23 cellular contexts compared by ENCODE assay signal in genomic region chr3:194243172-194243861, GRCh38.
DNase-seq lines count a peak whose midpoint lies in the region; ATAC-seq, FAIRE-seq and TF ChIP-seq lines count a peak whose summit lies in the region.
"Had no signal": no experiment of that assay in that cellular context is flagged by ENCODE, and none has a peak within 500 bp of the region (broad histone marks: within the 10 kb centered on the region; RNA-seq: fewer than 3 reads in every experiment).

No MANE protein-coding gene starts in this region.

- intact Hi-C loops in K562 (cut with micrococcal nuclease), result no loop called here

- no peak overlapping the region for H3K4me2 ChIP-seq in K562 (ENCODE audit: insufficient read depth, low read length)
- H3K4me2 ChIP-seq in hepatocyte, result no peak overlapping the region

- no peak for TF ChIP-seq CTCF in LNCaP clone FGC (IDR thresholded peaks at IDR 0.05; ENCODE audit: control insufficient read depth, extremely low read depth, insufficient read depth)
- TF ChIP-seq CTCF in K562 (IDR thresholded peaks at IDR 0.05 in 2 of 3, conservative IDR thresholded peaks at IDR 0.05 in 1 of 3; ENCODE audit: insufficient read depth in 2 of 3, low read depth in 1 of 3, low read length in 3 of 3), result no peak
- TF ChIP-seq CTCF in hepatocyte (IDR thresholded peaks at IDR 0.05; ENCODE audit: poor library complexity), result no peak

- ATAC-seq in K562, result no peak
- ATAC-seq: CD8-positive, alpha-beta T cell; GM12878 had no signal

- no peak for TF ChIP-seq RAD21 in K562 (CRISPR knock-in tag; conservative IDR thresholded peaks at IDR 0.05 in 1 of 2, IDR thresholded peaks at IDR 0.05 in 1 of 2)

- H3K9me1 ChIP-seq in K562 (ENCODE audit: control insufficient read depth, insufficient read depth, low read length), result no peaks in the 10 kb centered on the region

- no peak for TF ChIP-seq EP300 in K562 (IDR thresholded peaks at IDR 0.05; ENCODE audit: low read length)

- H3K27ac ChIP-seq in K562 (ENCODE audit: extremely low read depth, low read depth, low read length), result no peak overlapping the region
- H3K27ac ChIP-seq in hepatocyte, result peak overlapping the region; percentile 13
- H3K27ac ChIP-seq: 22Rv1 had no signal

- FAIRE-seq in K562 (lab: Jason Lieb, UNC), result no peak
- FAIRE-seq: A204.1, D721Med, GM12878, H54 had no signal

- H3K79me2 ChIP-seq in K562 (ENCODE audit: control insufficient read depth, insufficient read depth, low read length) (no peaks in the 10 kb centered on the region), hepatocyte (no peaks in the 10 kb centered on the region)

- H3K9ac ChIP-seq in K562 (ENCODE audit: insufficient read depth in 1 of 2, low read depth in 2 of 2, low read length in 2 of 2), result no peak overlapping the region

- H4K20me1 ChIP-seq in K562 (replicated peaks; ENCODE audit: control insufficient read depth, insufficient read depth, low read length) (no peaks in the 10 kb centered on the region), hepatocyte (ENCODE audit: insufficient read depth, poor library complexity, severe bottlenecking) (no peaks in the 10 kb centered on the region)

- H2AFZ ChIP-seq in K562 (ENCODE audit: low read depth, low read length) (no peak overlapping the region), hepatocyte (no peak overlapping the region)

- no peaks in the 10 kb centered on the region for H3K36me3 ChIP-seq in K562 (ENCODE audit: control insufficient read depth, insufficient read depth, low read length)
- H3K36me3 ChIP-seq in hepatocyte (replicated peaks; ENCODE audit: insufficient read depth, low read depth), result no peaks in the 10 kb centered on the region
- H3K36me3 ChIP-seq: HAP-1 had no signal

- H3K4me3 ChIP-seq in LNCaP clone FGC (ENCODE audit: low read depth, low read length) (no peak overlapping the region), K562 (no peak overlapping the region), hepatocyte (no peak overlapping the region)
- H3K4me3 ChIP-seq: GM12878, HAP-1 had no signal

- H3K9me2 ChIP-seq in hepatocyte (replicated peaks; ENCODE audit: insufficient read depth), result no peaks in the 10 kb centered on the region

- CTCF ChIA-PET in K562 (lab: Yijun Ruan, JAX; ENCODE audit: low intra/inter-chr PET ratio), result no interaction called here

- no peaks in the 10 kb centered on the region for H3K9me3 ChIP-seq in K562 (replicated peaks; ENCODE audit: control insufficient read depth, insufficient read depth, low read depth, low read length)
- H3K9me3 ChIP-seq in hepatocyte (ENCODE audit: low read depth), result no peaks in the 10 kb centered on the region
- H3K9me3 ChIP-seq: HAP-1 had no signal

- H3K27me3 ChIP-seq in K562 (ENCODE audit: control insufficient read depth in 2 of 2, insufficient read depth in 2 of 2, low read length in 2 of 2) (no peaks in the 10 kb centered on the region), hepatocyte (no peaks in the 10 kb centered on the region)

- POLR2A ChIA-PET in K562 (lab: Yijun Ruan, JAX), result interaction anchor here (1.0 kb wide), 1 partner anchor 11 kb away, joined by 3 read pairs; no protein-coding TSS in a partner anchor

- H3K4me1 ChIP-seq in K562 (replicated peaks in 1 of 2; ENCODE audit: control insufficient read depth in 2 of 2, insufficient read depth in 2 of 2, low read length in 2 of 2) (peaks cover 5 to 15% of the 10 kb centered on the region in 2 experiments; a peak in 3 of 5 replicates), hepatocyte (ENCODE audit: insufficient read depth) (peaks cover 17% of the 10 kb centered on the region)

- BruUV-seq in K562 (replicated peaks; lab: Mats Ljungman, UMichigan), result no TSS peak

- in situ Hi-C loops in K562 (cut with MboI), result no loop called here

- TF ChIP-seq POLR2A in K562 (conservative IDR thresholded peaks at IDR 0.05), result no peak

- WGBS in K562 (ENCODE audit: insufficient coverage, low coverage, missing lambda C conversion rate), result 63% methylated on average over 5 of the region's 5 CpGs
- WGBS in hepatocyte (ENCODE audit: low lambda C conversion rate, missing lambda C conversion rate), result 87% methylated on average over 5 of the region's 5 CpGs

- peak; percentile 27 to 54 for DNase-seq in NCI-H526 (lab: John Stamatoyannopoulos, UW)
- DNase-seq in NCI-H526 treated with DMSO at 0.1 percent for 48 hours (lab: John Stamatoyannopoulos, UW), result no peak
- DNase-seq in LNCaP clone FGC (ENCODE audit: low read depth), result peak; percentile 87
- DNase-seq in K562 (ENCODE audit: extremely low read depth in 1 of 4, low spot score in 3 of 4), result no peak
- no peak for DNase-seq in hepatocyte (ENCODE audit: low spot score)
- DNase-seq in glomerular visceral epithelial cell (ENCODE audit: extremely low spot score), result no peak
- no peak for DNase-seq in NCI-H510A treated with DMSO at 0.1 percent for 48 hours (lab: John Stamatoyannopoulos, UW)
- DNase-seq in NCI-H345 treated with DMSO at 0.1 percent for 48 hours (lab: John Stamatoyannopoulos, UW; ENCODE audit: unreplicated experiment), result no peak
- DNase-seq: AML-193; C1 segment of cervical spinal cord; CD4-positive, CD25-positive, alpha-beta regulatory T cell; DMS 273 treated with DMSO at 0.1 percent for 48 hours; DMS79; EL; GDM1; GOT3 had no signal

TF ChIP-seq in K562, 482 proteins besides CTCF, POLR2A, EP300 and RAD21:
- 0 out of 2 replicates have a peak, but pooled peaks have one; percentile 9 for TF ChIP-seq MTA2 (IDR thresholded peaks at IDR 0.05; ENCODE audit: low read depth)
- no peak for TF ChIP-seq BRF2 (IDR thresholded peaks at IDR 0.05; ENCODE audit: borderline replicate concordance, insufficient read depth, insufficient read length)
- TF ChIP-seq ZNF174 (CRISPR knock-in tag; IDR thresholded peaks at IDR 0.05), result no peak

Comparison
In these comparisons a context has a peak if more than half of its experiments do, and no peak if none do; other contexts are left out.
1. DNase-seq: peak in NCI-H526 (2 of 2) and LNCaP clone FGC (single experiment); none in NCI-H526 treated with DMSO at 0.1 percent for 48 hours (single experiment), K562 (0 of 4), hepatocyte (single experiment), glomerular visceral epithelial cell (single experiment), NCI-H510A treated with DMSO at 0.1 percent for 48 hours (single experiment) and NCI-H345 treated with DMSO at 0.1 percent for 48 hours (single experiment).